Comparison of ENCODE assay signal across 8 cellular contexts in the genomic region with DNA sequence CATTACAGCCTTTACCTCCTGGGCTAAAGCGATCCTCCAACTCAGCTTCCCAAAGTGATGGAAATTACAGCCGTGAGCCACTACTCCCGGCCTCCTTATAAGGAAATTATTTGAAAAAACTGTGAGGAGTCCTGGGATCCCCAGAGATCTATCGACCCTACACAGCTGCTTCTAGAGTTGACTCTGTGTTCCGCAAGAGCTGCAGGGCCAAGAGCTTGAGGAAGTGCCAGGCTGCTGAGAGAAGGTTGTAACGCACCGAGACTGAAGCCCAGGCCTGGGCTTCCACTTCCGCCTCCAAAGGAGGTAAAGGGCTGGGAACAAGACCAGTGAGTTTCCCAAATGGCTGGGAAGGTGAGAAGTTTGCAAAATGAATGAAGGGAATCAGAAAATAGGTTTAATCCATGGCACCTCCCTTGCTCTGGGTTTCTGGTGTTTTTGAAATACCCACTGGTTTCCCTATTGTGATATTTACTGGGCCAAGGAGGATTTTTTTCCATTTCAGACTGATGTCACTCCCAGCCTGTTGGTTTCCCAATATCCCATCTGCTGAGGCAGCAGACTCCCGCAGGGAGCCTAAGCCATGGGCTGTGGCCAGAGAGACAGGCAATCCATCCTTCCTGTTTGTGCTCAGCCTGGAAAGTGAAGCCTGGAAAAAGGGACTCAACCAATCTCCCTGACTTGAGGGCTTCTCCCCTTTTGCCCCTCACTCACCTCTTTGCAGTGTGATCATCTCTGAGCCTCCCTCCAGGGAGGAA. TPM values are rescaled to one million over a fixed set of nuclear protein-coding genes. Genes with fewer than 3 reads are reported as not detected.
DNase-seq lines count a peak whose midpoint lies in the region; ATAC-seq and TF ChIP-seq lines count a peak whose summit lies in the region.

No MANE protein-coding gene starts in this region.

- H2AFZ ChIP-seq in OCI-LY7 (ENCODE audit: low read length) = peak overlapping the region; percentile 69; the same call in 1 of the 2 replicates

- H3K9me3 Mint-ChIP-seq in activated CD4-positive, alpha-beta T cell treated with anti-CD3 and anti-CD28 coated beads, Interleukin-2, amount 10 ng/mL, durations not matched to agents 7 days and 5 days = peaks cover 6% of the 10 kb centered on the region

- H3K9me2 ChIP-seq in OCI-LY7 (ENCODE audit: insufficient read depth, low read length) = no peaks in the 10 kb centered on the region

- H3K4me2 ChIP-seq in OCI-LY7 (ENCODE audit: low read length) = peak overlapping the region; percentile 65

- H3K36me3 ChIP-seq in OCI-LY7 (ENCODE audit: insufficient read depth, low read length) (no peaks in the 10 kb centered on the region), right atrium auricular region (no peaks in the 10 kb centered on the region), spleen (no peaks in the 10 kb centered on the region)

- intact Hi-C loops in OCI-LY7 (cut with micrococcal nuclease; ENCODE audit: unreplicated experiment) (loop anchor here (2.0 to 5.0 kb wide), 3 partner anchors 93 to 201 kb away; a partner anchor contains a TSS), spleen (cut with DNase I; ENCODE audit: low total_unique reads) (no loop called here)

- peak overlapping the region; percentile 37 for H3K4me3 ChIP-seq in OCI-LY7 (ENCODE audit: low read depth, low read length, poor library complexity, severe bottlenecking)
- no peak overlapping the region for H3K4me3 ChIP-seq in right atrium auricular region
- H3K4me3 ChIP-seq in spleen = no peak overlapping the region

- WGBS in spleen, 5 donors = 40 to 45% (median 44%) methylated on average over 9 of the region's 9 CpGs

- H3K27ac Mint-ChIP-seq in activated CD4-positive, alpha-beta T cell treated with anti-CD3 and anti-CD28 coated beads, Interleukin-2, amount 10 ng/mL, durations not matched to agents 7 days and 5 days = no peak overlapping the region

- no peaks in the 10 kb centered on the region for H3K4me1 Mint-ChIP-seq in activated CD4-positive, alpha-beta T cell treated with anti-CD3 and anti-CD28 coated beads, Interleukin-2, amount 10 ng/mL, durations not matched to agents 7 days and 5 days

- H3K36me3 Mint-ChIP-seq in activated CD4-positive, alpha-beta T cell treated with anti-CD3 and anti-CD28 coated beads, Interleukin-2, amount 10 ng/mL, durations not matched to agents 7 days and 5 days (ENCODE audit: low read depth) = no peaks in the 10 kb centered on the region

- CTCF ChIA-PET in OCI-LY7 (lab: Charles Lee; ENCODE audit: unreplicated experiment) = interaction anchor here (0.5 to 0.7 kb wide), 2 partner anchors 10 to 98 kb away, joined by 3 to 6 read pairs; no protein-coding TSS in a partner anchor
- CTCF ChIA-PET in activated CD4-positive, alpha-beta T cell treated with anti-CD3 and anti-CD28 coated beads, Interleukin-2, amount 10 ng/mL, durations not matched to agents 7 days and 5 days (lab: Charles Lee) = interaction anchor here (0.9 to 1.1 kb wide), 3 partner anchors 11 to 23 kb away, joined by 3 read pairs; no protein-coding TSS in a partner anchor

- BruUV-seq in OCI-LY7 (replicated peaks; lab: Mats Ljungman, UMichigan) = TSS peak; percentile 71

- H3K27me3 ChIP-seq in right atrium auricular region = no peaks in the 10 kb centered on the region
- no peaks in the 10 kb centered on the region for H3K27me3 ChIP-seq in spleen (replicated peaks in 1 of 7)

- H3K4me1 ChIP-seq in OCI-LY7 (ENCODE audit: insufficient read depth, low read length, poor library complexity, severe bottlenecking) (peaks cover 63% of the 10 kb centered on the region), right atrium auricular region (peaks cover 0 to 32% of the 10 kb centered on the region in 2 donors), spleen (peaks cover 19 to 44% (median 41%) of the 10 kb centered on the region in 6 donors)

- ATAC-seq in GM21390 (IDR thresholded peaks at IDR 0.05; ENCODE audit: unreplicated experiment) (peak; percentile 47), GM21381 (IDR thresholded peaks at IDR 0.05; ENCODE audit: unreplicated experiment) (no peak)

- TF ChIP-seq CTCF in OCI-LY7 (conservative IDR thresholded peaks at IDR 0.05; ENCODE audit: low read length) (no peak), right atrium auricular region (IDR thresholded peaks at IDR 0.05) (no peak), spleen (IDR thresholded peaks at IDR 0.05 in 8 of 11, conservative IDR thresholded peaks at IDR 0.05 in 3 of 11) (no peak)

- peak overlapping the region; percentile 88 for H3K27ac ChIP-seq in OCI-LY7 (ENCODE audit: low read depth, low read length, poor library complexity, severe bottlenecking)
- peak overlapping the region; percentile 67 to 75 for H3K27ac ChIP-seq in right atrium auricular region
- H3K27ac ChIP-seq in spleen = peak overlapping the region in 7 of 8 donors; percentile 33 to 77 (median 68)

- H3K9me3 ChIP-seq in OCI-LY7 (ENCODE audit: low read length) = no peaks in the 10 kb centered on the region
- no peaks in the 10 kb centered on the region for H3K9me3 ChIP-seq in right atrium auricular region
- no peaks in the 10 kb centered on the region for H3K9me3 ChIP-seq in spleen

- no peak for TF ChIP-seq POLR2A in spleen (IDR thresholded peaks at IDR 0.05)

- POLR2A ChIA-PET in OCI-LY7 (lab: Charles Lee) = interaction anchor here (0.5 to 4.5 kb wide), 21 partner anchors 9 to 353 kb away, joined by 3 to 33 read pairs (median 4); a partner anchor contains a TSS
- POLR2A ChIA-PET in activated CD4-positive, alpha-beta T cell treated with anti-CD3 and anti-CD28 coated beads, Interleukin-2, amount 10 ng/mL, durations not matched to agents 7 days and 5 days (lab: Charles Lee) = no interaction called here

- peaks cover under 1% of the 10 kb centered on the region for H3K27me3 Mint-ChIP-seq in activated CD4-positive, alpha-beta T cell treated with anti-CD3 and anti-CD28 coated beads, Interleukin-2, amount 10 ng/mL, durations not matched to agents 7 days and 5 days

- DNase-seq in OCI-LY7 (ENCODE audit: low spot score) (peak; percentile 89), right atrium auricular region (ENCODE audit: low spot score) (peak; percentile 85), spleen (no peak), DMS79 treated with DMSO at 0.1 percent for 48 hours (lab: John Stamatoyannopoulos, UW) (no peak), GM19238 (ENCODE audit: insufficient read length, low spot score) (no peak)
- DNase-seq in activated CD4-positive, alpha-beta T cell treated with anti-CD3 and anti-CD28 coated beads, Interleukin-2, amount 10 ng/mL, durations not matched to agents 7 days and 5 days = no peak

- no peaks in the 10 kb centered on the region for H4K20me1 ChIP-seq in OCI-LY7 (ENCODE audit: insufficient read depth, low read length)

- H3K4me3 Mint-ChIP-seq in activated CD4-positive, alpha-beta T cell treated with anti-CD3 and anti-CD28 coated beads, Interleukin-2, amount 10 ng/mL, durations not matched to agents 7 days and 5 days = no peak overlapping the region

- H3K79me2 ChIP-seq in OCI-LY7 (ENCODE audit: insufficient read depth, low read depth, low read length) = no peaks in the 10 kb centered on the region

RNA-seq across cellular contexts. Expression of a gene that starts 22.9 kb away (rescaled TPM):
- total RNA-seq in OCI-LY7 (2014; rRNA removed; shearing (Covaris generic)) = 114 and 134 TPM in 2 replicates
- total RNA-seq in OCI-LY7 (2022) (398 and 422 TPM in 2 replicates), right atrium auricular region (10 to 100 TPM; 10.6 to 14.1 TPM), spleen (100 to 1,000 TPM in 2 of 7 donors, 10 to 100 TPM in 5; 58.7 to 115 (median 81.2) TPM)
- polyA plus RNA-seq in spleen = 10 to 100 TPM; 40.1 to 53.0 (median 46.9) TPM
- total RNA-seq in activated CD4-positive, alpha-beta T cell treated with anti-CD3 and anti-CD28 coated beads, Interleukin-2, amount 10 ng/mL, durations not matched to agents 7 days and 5 days = 100 to 1,000 TPM; 180 to 220 TPM

Comparison
In these comparisons a context has a peak if more than half of its experiments do, and no peak if none do; other contexts are left out.
1. DNase-seq: peak in OCI-LY7 (single experiment) and right atrium auricular region (single experiment); none in spleen (single experiment), DMS79 treated with DMSO at 0.1 percent for 48 hours (single experiment), GM19238 (single experiment) and activated CD4-positive, alpha-beta T cell treated with anti-CD3 and anti-CD28 coated beads, Interleukin-2, amount 10 ng/mL, durations not matched to agents 7 days and 5 days (single experiment).
2. Peak in every context shown above with its lines, with median percentiles within 50 percentile points of each other: H3K27ac ChIP-seq.